ENCODE assay signal across 8 cellular contexts in genomic region chr12:20946732-20947131, GRCh38.
DNase-seq lines count a peak whose midpoint lies in the region; ATAC-seq and TF ChIP-seq lines count a peak whose summit lies in the region.

No MANE protein-coding gene starts in this region.

- H3K27ac ChIP-seq in SU-DHL-6 (ENCODE audit: low read depth, low read length) (no peak overlapping the region), neuronal stem cell (replicated peaks; ENCODE audit: low read length) (no peak overlapping the region)

- H2AFZ ChIP-seq in SU-DHL-6 (ENCODE audit: low read depth, low read length, severe bottlenecking) (no peak overlapping the region), neuronal stem cell (ENCODE audit: low read length) (no peak overlapping the region)

- no peak overlapping the region for H3K9ac ChIP-seq in SU-DHL-6 (ENCODE audit: low read length)
- H3K9ac ChIP-seq in neuronal stem cell (ENCODE audit: low read depth, low read length, poor library complexity), result no peak overlapping the region

- no peak overlapping the region for H2BK120ac ChIP-seq in neuronal stem cell (ENCODE audit: low read depth, low read length)

- peak; percentile 0 for DNase-seq in SKM-1 treated with dmso at 0.1 percent for 144 hours (lab: John Stamatoyannopoulos, UW; ENCODE audit: unreplicated experiment)
- DNase-seq in SKM-1 (lab: John Stamatoyannopoulos, UW; ENCODE audit: unreplicated experiment), result no peak
- peak; percentile 44 for DNase-seq in left lobe of liver (ENCODE audit: low spot score)
- no peak for DNase-seq in NCI-H226
- no peak for DNase-seq in neuronal stem cell (ENCODE audit: low spot score)
- no peak for DNase-seq in NCI-H1092 (lab: John Stamatoyannopoulos, UW)

- no peaks in the 10 kb centered on the region for H3K9me2 ChIP-seq in SU-DHL-6 (replicated peaks; ENCODE audit: insufficient read depth, low read length)

- no peak overlapping the region for H3K23ac ChIP-seq in neuronal stem cell (ENCODE audit: low read depth, low read length, poor library complexity)

- no peak overlapping the region for H2BK15ac ChIP-seq in neuronal stem cell (ENCODE audit: low read length)

- H3K9me3 ChIP-seq in SU-DHL-6 (ENCODE audit: insufficient read depth, low read length) (no peaks in the 10 kb centered on the region), neuronal stem cell (replicated peaks in 1 of 2; ENCODE audit: control insufficient read depth in 2 of 2, insufficient read depth in 1 of 2, low read depth in 1 of 2, low read length in 2 of 2) (peaks cover 0 to 5% of the 10 kb centered on the region in 2 donors)

- H3F3A ChIP-seq in SU-DHL-6 (ENCODE audit: insufficient read depth), result no peaks in the 10 kb centered on the region

- no peak overlapping the region for H4K8ac ChIP-seq in neuronal stem cell (ENCODE audit: low read depth, low read length)

- no peaks in the 10 kb centered on the region for H4K20me1 ChIP-seq in SU-DHL-6 (ENCODE audit: low read depth, low read length)

- no peak overlapping the region for H2AK5ac ChIP-seq in neuronal stem cell (ENCODE audit: low read depth, low read length)

- TF ChIP-seq CTCF in SU-DHL-6 (IDR thresholded peaks at IDR 0.05; ENCODE audit: insufficient read depth, low read length, poor library complexity, severe bottlenecking), result peak; percentile 37

- H3K36me3 ChIP-seq in SU-DHL-6 (ENCODE audit: low read length) (no peaks in the 10 kb centered on the region), neuronal stem cell (replicated peaks in 1 of 2; ENCODE audit: control insufficient read depth in 2 of 2, insufficient read depth in 2 of 2, low read length in 2 of 2) (no peaks in the 10 kb centered on the region)

- H3K14ac ChIP-seq in neuronal stem cell (ENCODE audit: low read length), result no peak overlapping the region

- no peaks in the 10 kb centered on the region for H3K27me3 ChIP-seq in SU-DHL-6 (ENCODE audit: low read length)
- no peaks in the 10 kb centered on the region for H3K27me3 ChIP-seq in neuronal stem cell (ENCODE audit: control insufficient read depth in 3 of 3, insufficient read depth in 3 of 3, low read depth in 1 of 3, low read length in 3 of 3)

- no peaks in the 10 kb centered on the region for H3K79me2 ChIP-seq in SU-DHL-6 (ENCODE audit: insufficient read depth, low read length)

- H3K18ac ChIP-seq in neuronal stem cell (ENCODE audit: low read length), result no peak overlapping the region

- no peaks in the 10 kb centered on the region for H3K79me1 ChIP-seq in neuronal stem cell (ENCODE audit: low read depth, low read length)

- ATAC-seq in HG03280 (IDR thresholded peaks at IDR 0.05; ENCODE audit: unreplicated experiment), result peak; percentile 49
- ATAC-seq in left lobe of liver, result peak; percentile 58

- no peak overlapping the region for H3K4me3 ChIP-seq in SU-DHL-6 (ENCODE audit: insufficient read depth, low read length, poor library complexity, severe bottlenecking)
- H3K4me3 ChIP-seq in neuronal stem cell (ENCODE audit: low read length in 2 of 2), result no peak overlapping the region

- H3K4me2 ChIP-seq in SU-DHL-6 (ENCODE audit: low read depth, low read length, poor library complexity, severe bottlenecking), result no peak overlapping the region
- no peak overlapping the region for H3K4me2 ChIP-seq in neuronal stem cell (ENCODE audit: insufficient read depth, low read length, poor library complexity, severe bottlenecking)

- no peak overlapping the region for H4K91ac ChIP-seq in neuronal stem cell (ENCODE audit: low read depth, low read length, poor library complexity)

- H3K4ac ChIP-seq in neuronal stem cell (ENCODE audit: low read length), result no peak overlapping the region

- WGBS in neuronal stem cell (ENCODE audit: extremely low coverage in 2 of 2, insufficient read length in 2 of 2, insufficient replicate concordance in 1 of 2), 2 donors, result no CpG with 5 or more reads among the region's 5 CpGs

- H3K4me1 ChIP-seq in neuronal stem cell (ENCODE audit: control insufficient read depth in 2 of 2, insufficient read depth in 1 of 2, low read depth in 1 of 2, low read length in 2 of 2), result no peaks in the 10 kb centered on the region

- no peak overlapping the region for H2BK5ac ChIP-seq in neuronal stem cell (ENCODE audit: low read length)

- no peak overlapping the region for H2BK12ac ChIP-seq in neuronal stem cell (ENCODE audit: low read length)

Comparison
In these comparisons a context has a peak if more than half of its experiments do, and no peak if none do; other contexts are left out.
1. DNase-seq: peak in SKM-1 treated with dmso at 0.1 percent for 144 hours (single experiment) and left lobe of liver (single experiment); none in SKM-1 (single experiment), NCI-H226 (single experiment), neuronal stem cell (single experiment) and NCI-H1092 (single experiment).